In genomic region chr17:5121186-5121841, GRCh38 we compare ENCODE assay signal across 19 cellular contexts. TPM values are rescaled to one million over a fixed set of nuclear protein-coding genes. Genes with fewer than 3 reads are reported as not detected.
DNase-seq lines count a peak whose midpoint lies in the region; ATAC-seq and TF ChIP-seq lines count a peak whose summit lies in the region.
"Had no signal": no experiment of that assay in that cellular context is flagged by ENCODE, and none has a peak within 500 bp of the region (broad histone marks: within the 10 kb centered on the region; RNA-seq: fewer than 3 reads in every experiment).

No MANE protein-coding gene starts in this region.

- no peaks in the 10 kb centered on the region for H3K9me3 ChIP-seq in CD4-positive, alpha-beta T cell (ENCODE audit: control insufficient read depth, low read length)
- no peaks in the 10 kb centered on the region for H3K9me3 ChIP-seq in T-helper 17 cell (ENCODE audit: control insufficient read depth, low read length, poor library complexity, severe bottlenecking)
- H3K9me3 ChIP-seq: ascending aorta, colonic mucosa had no signal

- peak overlapping the region; percentile 38 for H3K4me3 Mint-ChIP-seq in CD4-positive, alpha-beta T cell
- H3K4me3 Mint-ChIP-seq in T-helper 17 cell = peak overlapping the region; percentile 63
- H3K4me3 Mint-ChIP-seq: T-helper 1 cell treated with Interleukin-12 subunit alpha and Interleukin-12 subunit beta and Interleukin-4 antibody, amounts not matched to agents 30 μg/mL and 1 μg/mL, for 36 hours had no signal

- H3K9me3 Mint-ChIP-seq in CD4-positive, alpha-beta T cell = no peaks in the 10 kb centered on the region
- H3K9me3 Mint-ChIP-seq: T-helper 1 cell treated with Interleukin-12 subunit alpha and Interleukin-12 subunit beta and Interleukin-4 antibody, amounts not matched to agents 30 μg/mL and 1 μg/mL, for 36 hours had no signal

- POLR2A ChIA-PET in CD4-positive, alpha-beta T cell (lab: Charles Lee) = no interaction called here

- DNase-seq in CD4-positive, alpha-beta T cell = peak in 1 of 10 experiments; percentile 24
- DNase-seq in T-helper 17 cell (no peak), islet precursor cell (peak; percentile 50), posterior vena cava (ENCODE audit: low spot score) (peak; percentile 72), substantia nigra (lab: John Stamatoyannopoulos, UW) (no peak), NCI-H2227 (lab: John Stamatoyannopoulos, UW; ENCODE audit: unreplicated experiment) (no peak), NCI-H774 (lab: John Stamatoyannopoulos, UW) (no peak)
- DNase-seq: activated T-cell treated with anti-CD3 and anti-CD28 coated beads, Interleukin-2, amount 50 U/mL, for 1 hour; colonic mucosa; Kasumi-1; NCI-H1417; NCI-H2227 treated with DMSO at 0.1 percent for 48 hours; NK-92 treated with Interleukin-12 subunit alpha and Interleukin-12 subunit beta, amount 100 ng/mL, for 24 hours; stimulated activated CD4-positive, alpha-beta T cell treated with anti-CD3 and anti-CD28 coated beads, Interleukin-12 subunit alpha, Interleukin-12 subunit beta, amount 100 ng/mL, for 4 hours had no signal

- no peak overlapping the region for H3K27ac ChIP-seq in CD4-positive, alpha-beta T cell (ENCODE audit: low read depth, low read length)
- no peak overlapping the region for H3K27ac ChIP-seq in substantia nigra (ENCODE audit: low read depth, low read length, poor library complexity, severe bottlenecking)
- H3K27ac ChIP-seq: ascending aorta, colonic mucosa had no signal

- TF ChIP-seq CTCF in CD4-positive, alpha-beta T cell (IDR thresholded peaks at IDR 0.05) = no peak

- intact Hi-C loops in CD4-positive, alpha-beta T cell (cut with DNase I, micrococcal nuclease) = no loop called here
- intact Hi-C loops in posterior vena cava (cut with DNase I) = no loop called here

- H3K36me3 Mint-ChIP-seq in CD4-positive, alpha-beta T cell (ENCODE audit: low read depth) = no peaks in the 10 kb centered on the region
- H3K36me3 Mint-ChIP-seq in T-helper 17 cell (ENCODE audit: low read depth) = peaks cover 8% of the 10 kb centered on the region

- H3K27me3 ChIP-seq in CD4-positive, alpha-beta T cell (ENCODE audit: control insufficient read depth, insufficient read depth, low read length) = peaks cover 34% of the 10 kb centered on the region
- H3K27me3 ChIP-seq: ascending aorta had no signal

- H3K27me3 Mint-ChIP-seq in CD4-positive, alpha-beta T cell = peaks cover 82% of the 10 kb centered on the region
- peaks cover 70% of the 10 kb centered on the region for H3K27me3 Mint-ChIP-seq in T-helper 17 cell

- CTCF ChIA-PET in CD4-positive, alpha-beta T cell (lab: Charles Lee) = no interaction called here

- H3K4me1 Mint-ChIP-seq in CD4-positive, alpha-beta T cell (ENCODE audit: low read depth) = no peaks in the 10 kb centered on the region
- H3K4me1 Mint-ChIP-seq in T-helper 17 cell = peaks cover 4% of the 10 kb centered on the region

- no peak overlapping the region for H3K27ac Mint-ChIP-seq in CD4-positive, alpha-beta T cell
- H3K27ac Mint-ChIP-seq in T-helper 17 cell = no peak overlapping the region
- H3K27ac Mint-ChIP-seq: T-helper 1 cell treated with Interleukin-12 subunit alpha and Interleukin-12 subunit beta and Interleukin-4 antibody, amounts not matched to agents 30 μg/mL and 1 μg/mL, for 36 hours had no signal

- ATAC-seq in CD4-positive, alpha-beta T cell (ENCODE audit: poor library complexity) = no peak
- ATAC-seq in T-helper 17 cell (no peak), GM18870 (IDR thresholded peaks at IDR 0.05; ENCODE audit: unreplicated experiment) (no peak)
- ATAC-seq: activated CD4-positive, CD25-positive, alpha-beta regulatory T cell treated with anti-CD3 and anti-CD28 coated beads, Interleukin-2, amount 50 U/mL, for 24 hours; esophagus mucosa had no signal

RNA-seq across cellular contexts. Expression of gene USP6, which starts 5.5 kb away (rescaled TPM):
- under 1 TPM; 0.05 to 0.08 TPM for total RNA-seq in CD4-positive, alpha-beta T cell
- total RNA-seq in T-helper 17 cell (under 1 TPM; 0.05 to 0.13 TPM), posterior vena cava (under 1 TPM in 1 of 2 donors, not detected in 1; 0.19 TPM)
- total RNA-seq: esophagus mucosa had no signal

RNA-seq across cellular contexts. Expression of gene ZNF232, which starts 9.6 kb away (rescaled TPM):
- total RNA-seq in CD4-positive, alpha-beta T cell = 1 to 10 TPM; 2.1 to 3.6 TPM
- total RNA-seq in T-helper 17 cell (1 to 10 TPM; 3.4 to 4.1 TPM), posterior vena cava (1 to 10 TPM; 3.7 to 6.3 TPM)

RNA-seq across cellular contexts. Expression of gene ZFP3, which starts 43.0 kb away (rescaled TPM):
- 1 to 10 TPM; 2.4 TPM for total RNA-seq in CD4-positive, alpha-beta T cell
- 1 to 10 TPM; 2.5 to 3.6 TPM for total RNA-seq in T-helper 17 cell
- 1 to 10 TPM; 4.1 to 4.6 TPM for total RNA-seq in posterior vena cava

Comparison
In these comparisons a context has a peak if more than half of its experiments do, and no peak if none do; other contexts are left out.
1. DNase-seq: peak in islet precursor cell (single experiment) and posterior vena cava (single experiment); none in T-helper 17 cell (0 of 3), substantia nigra (0 of 49), NCI-H2227 (single experiment) and NCI-H774 (single experiment).